ENCODE assay signal across 1 cellular context in genomic region chr18:35355140-35355618, GRCh38.
TF ChIP-seq lines count a peak whose summit lies in the region.

No MANE protein-coding gene starts in this region.

TF ChIP-seq in HepG2, 621 proteins besides CTCF, POLR2A, EP300 and RAD21 (continued from another document and continues in another):
- TF ChIP-seq, protein P1, sequence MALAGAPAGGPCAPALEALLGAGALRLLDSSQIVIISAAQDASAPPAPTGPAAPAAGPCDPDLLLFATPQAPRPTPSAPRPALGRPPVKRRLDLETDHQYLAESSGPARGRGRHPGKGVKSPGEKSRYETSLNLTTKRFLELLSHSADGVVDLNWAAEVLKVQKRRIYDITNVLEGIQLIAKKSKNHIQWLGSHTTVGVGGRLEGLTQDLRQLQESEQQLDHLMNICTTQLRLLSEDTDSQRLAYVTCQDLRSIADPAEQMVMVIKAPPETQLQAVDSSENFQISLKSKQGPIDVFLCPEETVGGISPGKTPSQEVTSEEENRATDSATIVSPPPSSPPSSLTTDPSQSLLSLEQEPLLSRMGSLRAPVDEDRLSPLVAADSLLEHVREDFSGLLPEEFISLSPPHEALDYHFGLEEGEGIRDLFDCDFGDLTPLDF (CRISPR knock-in tag; IDR thresholded peaks at IDR 0.05), result no peak
- TF ChIP-seq ZNF598 (CRISPR knock-in tag; IDR thresholded peaks at IDR 0.05; ENCODE audit: borderline replicate concordance) (no peak), ZNF484 (CRISPR knock-in tag; IDR thresholded peaks at IDR 0.05; ENCODE audit: borderline replicate concordance, low read depth) (no peak), ELF1 (CRISPR knock-in tag; IDR thresholded peaks at IDR 0.05) (0 out of 2 replicates have a peak, but pooled peaks have one; percentile 33), BORCS8-MEF2B (CRISPR knock-in tag; IDR thresholded peaks at IDR 0.05) (no peak), RXRB (CRISPR knock-in tag; IDR thresholded peaks at IDR 0.05; ENCODE audit: borderline replicate concordance) (peak; percentile 30; the same call in 1 of the 2 replicates), JDP2 (CRISPR knock-in tag; IDR thresholded peaks at IDR 0.05; ENCODE audit: borderline replicate concordance) (no peak), PHF21A (CRISPR knock-in tag; IDR thresholded peaks at IDR 0.05) (no peak), WIZ (CRISPR knock-in tag; IDR thresholded peaks at IDR 0.05) (no peak), YEATS4 (CRISPR knock-in tag; IDR thresholded peaks at IDR 0.05; ENCODE audit: borderline replicate concordance) (no peak), NCOA1 (CRISPR knock-in tag; IDR thresholded peaks at IDR 0.05) (no peak), KLF15 (CRISPR knock-in tag; IDR thresholded peaks at IDR 0.05; ENCODE audit: borderline replicate concordance) (no peak), FOSL1 (CRISPR knock-in tag; IDR thresholded peaks at IDR 0.05; ENCODE audit: borderline replicate concordance) (no peak), TBL1XR1 (IDR thresholded peaks at IDR 0.05; ENCODE audit: borderline replicate concordance, low read length, partially characterized antibody) (no peak), ZMAT5 (CRISPR knock-in tag; IDR thresholded peaks at IDR 0.05; ENCODE audit: borderline replicate concordance, low read depth) (no peak), HOXA3 (CRISPR knock-in tag; IDR thresholded peaks at IDR 0.05) (0 out of 2 replicates have a peak, but pooled peaks have one; percentile 18), BHLHE40 (IDR thresholded peaks at IDR 0.05; ENCODE audit: low read length) (no peak), KAT7 (CRISPR knock-in tag; IDR thresholded peaks at IDR 0.05; ENCODE audit: borderline replicate concordance) (no peak), ZNF121 (CRISPR knock-in tag; IDR thresholded peaks at IDR 0.05) (no peak), SYNCRIP (IDR thresholded peaks at IDR 0.05; ENCODE audit: insufficient read depth, low read depth, low read length) (no peak), ZNF331 (CRISPR knock-in tag; IDR thresholded peaks at IDR 0.05) (no peak), NFE2L1 (CRISPR knock-in tag; IDR thresholded peaks at IDR 0.05; ENCODE audit: borderline replicate concordance) (no peak), ZNF879 (CRISPR knock-in tag; IDR thresholded peaks at IDR 0.05) (no peak)
- TF ChIP-seq, protein P2, sequence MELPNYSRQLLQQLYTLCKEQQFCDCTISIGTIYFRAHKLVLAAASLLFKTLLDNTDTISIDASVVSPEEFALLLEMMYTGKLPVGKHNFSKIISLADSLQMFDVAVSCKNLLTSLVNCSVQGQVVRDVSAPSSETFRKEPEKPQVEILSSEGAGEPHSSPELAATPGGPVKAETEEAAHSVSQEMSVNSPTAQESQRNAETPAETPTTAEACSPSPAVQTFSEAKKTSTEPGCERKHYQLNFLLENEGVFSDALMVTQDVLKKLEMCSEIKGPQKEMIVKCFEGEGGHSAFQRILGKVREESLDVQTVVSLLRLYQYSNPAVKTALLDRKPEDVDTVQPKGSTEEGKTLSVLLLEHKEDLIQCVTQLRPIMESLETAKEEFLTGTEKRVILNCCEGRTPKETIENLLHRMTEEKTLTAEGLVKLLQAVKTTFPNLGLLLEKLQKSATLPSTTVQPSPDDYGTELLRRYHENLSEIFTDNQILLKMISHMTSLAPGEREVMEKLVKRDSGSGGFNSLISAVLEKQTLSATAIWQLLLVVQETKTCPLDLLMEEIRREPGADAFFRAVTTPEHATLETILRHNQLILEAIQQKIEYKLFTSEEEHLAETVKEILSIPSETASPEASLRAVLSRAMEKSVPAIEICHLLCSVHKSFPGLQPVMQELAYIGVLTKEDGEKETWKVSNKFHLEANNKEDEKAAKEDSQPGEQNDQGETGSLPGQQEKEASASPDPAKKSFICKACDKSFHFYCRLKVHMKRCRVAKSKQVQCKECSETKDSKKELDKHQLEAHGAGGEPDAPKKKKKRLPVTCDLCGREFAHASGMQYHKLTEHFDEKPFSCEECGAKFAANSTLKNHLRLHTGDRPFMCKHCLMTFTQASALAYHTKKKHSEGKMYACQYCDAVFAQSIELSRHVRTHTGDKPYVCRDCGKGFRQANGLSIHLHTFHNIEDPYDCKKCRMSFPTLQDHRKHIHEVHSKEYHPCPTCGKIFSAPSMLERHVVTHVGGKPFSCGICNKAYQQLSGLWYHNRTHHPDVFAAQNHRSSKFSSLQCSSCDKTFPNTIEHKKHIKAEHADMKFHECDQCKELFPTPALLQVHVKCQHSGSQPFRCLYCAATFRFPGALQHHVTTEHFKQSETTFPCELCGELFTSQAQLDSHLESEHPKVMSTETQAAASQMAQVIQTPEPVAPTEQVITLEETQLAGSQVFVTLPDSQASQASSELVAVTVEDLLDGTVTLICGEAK (IDR thresholded peaks at IDR 0.05), result no peak
- TF ChIP-seq, protein P2 (CRISPR knock-in tag; IDR thresholded peaks at IDR 0.05), result no peak
- TF ChIP-seq, protein P3, sequence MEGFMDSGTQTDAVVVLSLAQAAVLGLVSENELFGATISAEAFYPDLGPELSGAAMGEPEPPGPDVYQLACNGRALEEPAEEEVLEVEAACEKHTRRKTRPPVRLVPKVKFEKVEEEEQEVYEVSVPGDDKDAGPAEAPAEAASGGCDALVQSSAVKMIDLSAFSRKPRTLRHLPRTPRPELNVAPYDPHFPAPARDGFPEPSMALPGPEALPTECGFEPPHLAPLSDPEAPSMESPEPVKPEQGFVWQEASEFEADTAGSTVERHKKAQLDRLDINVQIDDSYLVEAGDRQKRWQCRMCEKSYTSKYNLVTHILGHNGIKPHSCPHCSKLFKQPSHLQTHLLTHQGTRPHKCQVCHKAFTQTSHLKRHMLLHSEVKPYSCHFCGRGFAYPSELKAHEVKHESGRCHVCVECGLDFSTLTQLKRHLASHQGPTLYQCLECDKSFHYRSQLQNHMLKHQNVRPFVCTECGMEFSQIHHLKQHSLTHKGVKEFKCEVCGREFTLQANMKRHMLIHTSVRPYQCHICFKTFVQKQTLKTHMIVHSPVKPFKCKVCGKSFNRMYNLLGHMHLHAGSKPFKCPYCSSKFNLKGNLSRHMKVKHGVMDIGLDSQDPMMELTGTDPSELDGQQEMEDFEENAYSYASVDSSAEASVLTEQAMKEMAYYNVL (CRISPR knock-in tag; IDR thresholded peaks at IDR 0.05; ENCODE audit: borderline replicate concordance), result no peak
- TF ChIP-seq, protein P4, sequence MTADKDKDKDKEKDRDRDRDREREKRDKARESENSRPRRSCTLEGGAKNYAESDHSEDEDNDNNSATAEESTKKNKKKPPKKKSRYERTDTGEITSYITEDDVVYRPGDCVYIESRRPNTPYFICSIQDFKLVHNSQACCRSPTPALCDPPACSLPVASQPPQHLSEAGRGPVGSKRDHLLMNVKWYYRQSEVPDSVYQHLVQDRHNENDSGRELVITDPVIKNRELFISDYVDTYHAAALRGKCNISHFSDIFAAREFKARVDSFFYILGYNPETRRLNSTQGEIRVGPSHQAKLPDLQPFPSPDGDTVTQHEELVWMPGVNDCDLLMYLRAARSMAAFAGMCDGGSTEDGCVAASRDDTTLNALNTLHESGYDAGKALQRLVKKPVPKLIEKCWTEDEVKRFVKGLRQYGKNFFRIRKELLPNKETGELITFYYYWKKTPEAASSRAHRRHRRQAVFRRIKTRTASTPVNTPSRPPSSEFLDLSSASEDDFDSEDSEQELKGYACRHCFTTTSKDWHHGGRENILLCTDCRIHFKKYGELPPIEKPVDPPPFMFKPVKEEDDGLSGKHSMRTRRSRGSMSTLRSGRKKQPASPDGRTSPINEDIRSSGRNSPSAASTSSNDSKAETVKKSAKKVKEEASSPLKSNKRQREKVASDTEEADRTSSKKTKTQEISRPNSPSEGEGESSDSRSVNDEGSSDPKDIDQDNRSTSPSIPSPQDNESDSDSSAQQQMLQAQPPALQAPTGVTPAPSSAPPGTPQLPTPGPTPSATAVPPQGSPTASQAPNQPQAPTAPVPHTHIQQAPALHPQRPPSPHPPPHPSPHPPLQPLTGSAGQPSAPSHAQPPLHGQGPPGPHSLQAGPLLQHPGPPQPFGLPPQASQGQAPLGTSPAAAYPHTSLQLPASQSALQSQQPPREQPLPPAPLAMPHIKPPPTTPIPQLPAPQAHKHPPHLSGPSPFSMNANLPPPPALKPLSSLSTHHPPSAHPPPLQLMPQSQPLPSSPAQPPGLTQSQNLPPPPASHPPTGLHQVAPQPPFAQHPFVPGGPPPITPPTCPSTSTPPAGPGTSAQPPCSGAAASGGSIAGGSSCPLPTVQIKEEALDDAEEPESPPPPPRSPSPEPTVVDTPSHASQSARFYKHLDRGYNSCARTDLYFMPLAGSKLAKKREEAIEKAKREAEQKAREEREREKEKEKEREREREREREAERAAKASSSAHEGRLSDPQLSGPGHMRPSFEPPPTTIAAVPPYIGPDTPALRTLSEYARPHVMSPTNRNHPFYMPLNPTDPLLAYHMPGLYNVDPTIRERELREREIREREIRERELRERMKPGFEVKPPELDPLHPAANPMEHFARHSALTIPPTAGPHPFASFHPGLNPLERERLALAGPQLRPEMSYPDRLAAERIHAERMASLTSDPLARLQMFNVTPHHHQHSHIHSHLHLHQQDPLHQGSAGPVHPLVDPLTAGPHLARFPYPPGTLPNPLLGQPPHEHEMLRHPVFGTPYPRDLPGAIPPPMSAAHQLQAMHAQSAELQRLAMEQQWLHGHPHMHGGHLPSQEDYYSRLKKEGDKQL (CRISPR knock-in tag; IDR thresholded peaks at IDR 0.05; ENCODE audit: low read depth), result no peak
- TF ChIP-seq, protein P5, sequence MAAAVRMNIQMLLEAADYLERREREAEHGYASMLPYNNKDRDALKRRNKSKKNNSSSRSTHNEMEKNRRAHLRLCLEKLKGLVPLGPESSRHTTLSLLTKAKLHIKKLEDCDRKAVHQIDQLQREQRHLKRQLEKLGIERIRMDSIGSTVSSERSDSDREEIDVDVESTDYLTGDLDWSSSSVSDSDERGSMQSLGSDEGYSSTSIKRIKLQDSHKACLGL (CRISPR knock-in tag; IDR thresholded peaks at IDR 0.05), result no peak
- TF ChIP-seq, protein P6, sequence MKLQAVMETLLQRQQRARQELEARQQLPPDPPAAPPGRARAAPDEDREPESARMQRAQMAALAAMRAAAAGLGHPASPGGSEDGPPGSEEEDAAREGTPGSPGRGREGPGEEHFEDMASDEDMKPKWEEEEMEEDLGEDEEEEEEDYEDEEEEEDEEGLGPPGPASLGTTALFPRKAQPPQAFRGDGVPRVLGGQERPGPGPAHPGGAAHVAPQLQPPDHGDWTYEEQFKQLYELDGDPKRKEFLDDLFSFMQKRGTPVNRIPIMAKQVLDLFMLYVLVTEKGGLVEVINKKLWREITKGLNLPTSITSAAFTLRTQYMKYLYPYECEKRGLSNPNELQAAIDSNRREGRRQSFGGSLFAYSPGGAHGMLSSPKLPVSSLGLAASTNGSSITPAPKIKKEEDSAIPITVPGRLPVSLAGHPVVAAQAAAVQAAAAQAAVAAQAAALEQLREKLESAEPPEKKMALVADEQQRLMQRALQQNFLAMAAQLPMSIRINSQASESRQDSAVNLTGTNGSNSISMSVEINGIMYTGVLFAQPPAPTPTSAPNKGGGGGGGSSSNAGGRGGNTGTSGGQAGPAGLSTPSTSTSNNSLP (IDR thresholded peaks at IDR 0.05; ENCODE audit: low read depth, low read length), result no peak
- TF ChIP-seq, protein P7, sequence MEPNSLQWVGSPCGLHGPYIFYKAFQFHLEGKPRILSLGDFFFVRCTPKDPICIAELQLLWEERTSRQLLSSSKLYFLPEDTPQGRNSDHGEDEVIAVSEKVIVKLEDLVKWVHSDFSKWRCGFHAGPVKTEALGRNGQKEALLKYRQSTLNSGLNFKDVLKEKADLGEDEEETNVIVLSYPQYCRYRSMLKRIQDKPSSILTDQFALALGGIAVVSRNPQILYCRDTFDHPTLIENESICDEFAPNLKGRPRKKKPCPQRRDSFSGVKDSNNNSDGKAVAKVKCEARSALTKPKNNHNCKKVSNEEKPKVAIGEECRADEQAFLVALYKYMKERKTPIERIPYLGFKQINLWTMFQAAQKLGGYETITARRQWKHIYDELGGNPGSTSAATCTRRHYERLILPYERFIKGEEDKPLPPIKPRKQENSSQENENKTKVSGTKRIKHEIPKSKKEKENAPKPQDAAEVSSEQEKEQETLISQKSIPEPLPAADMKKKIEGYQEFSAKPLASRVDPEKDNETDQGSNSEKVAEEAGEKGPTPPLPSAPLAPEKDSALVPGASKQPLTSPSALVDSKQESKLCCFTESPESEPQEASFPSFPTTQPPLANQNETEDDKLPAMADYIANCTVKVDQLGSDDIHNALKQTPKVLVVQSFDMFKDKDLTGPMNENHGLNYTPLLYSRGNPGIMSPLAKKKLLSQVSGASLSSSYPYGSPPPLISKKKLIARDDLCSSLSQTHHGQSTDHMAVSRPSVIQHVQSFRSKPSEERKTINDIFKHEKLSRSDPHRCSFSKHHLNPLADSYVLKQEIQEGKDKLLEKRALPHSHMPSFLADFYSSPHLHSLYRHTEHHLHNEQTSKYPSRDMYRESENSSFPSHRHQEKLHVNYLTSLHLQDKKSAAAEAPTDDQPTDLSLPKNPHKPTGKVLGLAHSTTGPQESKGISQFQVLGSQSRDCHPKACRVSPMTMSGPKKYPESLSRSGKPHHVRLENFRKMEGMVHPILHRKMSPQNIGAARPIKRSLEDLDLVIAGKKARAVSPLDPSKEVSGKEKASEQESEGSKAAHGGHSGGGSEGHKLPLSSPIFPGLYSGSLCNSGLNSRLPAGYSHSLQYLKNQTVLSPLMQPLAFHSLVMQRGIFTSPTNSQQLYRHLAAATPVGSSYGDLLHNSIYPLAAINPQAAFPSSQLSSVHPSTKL (CRISPR knock-in tag; IDR thresholded peaks at IDR 0.05), result peak; percentile 49; the same call in 1 of the 2 replicates
